ENCODE assay signal across 28 cellular contexts in genomic region chr3:99838755-99839154, GRCh38.
"Had no signal": no experiment of that assay in that cellular context is flagged by ENCODE, and none has a peak within 500 bp of the region (broad histone marks: within the 10 kb centered on the region; RNA-seq: fewer than 3 reads in every experiment).

No MANE protein-coding gene starts in this region.

- H3K4me1 Mint-ChIP-seq: stimulated activated effector memory CD8-positive, alpha-beta T cell treated with anti-CD3 and anti-CD28 coated beads, Interleukin-12 subunit alpha, Interleukin-12 subunit beta, amount 100 ng/mL, for 72 hours had no signal

- H3K27ac Mint-ChIP-seq: stimulated activated effector memory CD8-positive, alpha-beta T cell treated with anti-CD3 and anti-CD28 coated beads, Interleukin-12 subunit alpha, Interleukin-12 subunit beta, amount 100 ng/mL, for 72 hours; stimulated activated memory B cell treated with anti-CD40 and anti-IgM and Interleukin-4, amounts not matched to agents 10 μg/mL and 1 μg/mL and 100 μg/mL, for 72 hours; stimulated activated naive B cell treated with anti-CD40 and anti-IgM and Interleukin-4, amounts not matched to agents 10 μg/mL and 1 μg/mL and 100 μg/mL, for 72 hours; stimulated activated naive CD8-positive, alpha-beta T cell treated with anti-CD3 and anti-CD28 coated beads, Interleukin-15, amount 100 ng/mL, for 72 hours; stimulated activated naive CD8-positive, alpha-beta T cell treated with anti-CD3 and anti-CD28 coated beads, Interleukin-15, Interleukin-2, amounts not matched to agents 100 ng/mL and 50 ng/mL, for 24 hours; type B pancreatic cell had no signal

- H3K36me3 Mint-ChIP-seq: stimulated activated effector memory CD8-positive, alpha-beta T cell treated with anti-CD3 and anti-CD28 coated beads, Interleukin-12 subunit alpha, Interleukin-12 subunit beta, amount 100 ng/mL, for 72 hours; stimulated activated memory B cell treated with anti-CD40 and anti-IgM and Interleukin-4, amounts not matched to agents 10 μg/mL and 1 μg/mL and 100 μg/mL, for 72 hours; type B pancreatic cell had no signal

- H3K4me3 Mint-ChIP-seq: stimulated activated effector memory CD8-positive, alpha-beta T cell treated with anti-CD3 and anti-CD28 coated beads, Interleukin-12 subunit alpha, Interleukin-12 subunit beta, amount 100 ng/mL, for 72 hours; stimulated activated memory B cell treated with anti-CD40 and anti-IgM and Interleukin-4, amounts not matched to agents 10 μg/mL and 1 μg/mL and 100 μg/mL, for 72 hours; stimulated activated naive B cell treated with anti-CD40 and anti-IgM and Interleukin-4, amounts not matched to agents 10 μg/mL and 1 μg/mL and 100 μg/mL, for 72 hours; stimulated activated naive CD8-positive, alpha-beta T cell treated with anti-CD3 and anti-CD28 coated beads, Interleukin-15, amount 100 ng/mL, for 72 hours; stimulated activated naive CD8-positive, alpha-beta T cell treated with anti-CD3 and anti-CD28 coated beads, Interleukin-15, Interleukin-2, amounts not matched to agents 100 ng/mL and 50 ng/mL, for 24 hours; type B pancreatic cell had no signal

- H3K27me3 Mint-ChIP-seq: stimulated activated memory B cell treated with anti-CD40 and anti-IgM and Interleukin-4, amounts not matched to agents 10 μg/mL and 1 μg/mL and 100 μg/mL, for 72 hours; stimulated activated naive B cell treated with anti-CD40 and anti-IgM and Interleukin-4, amounts not matched to agents 10 μg/mL and 1 μg/mL and 100 μg/mL, for 72 hours; stimulated activated naive CD8-positive, alpha-beta T cell treated with anti-CD3 and anti-CD28 coated beads, Interleukin-15, amount 100 ng/mL, for 72 hours; stimulated activated naive CD8-positive, alpha-beta T cell treated with anti-CD3 and anti-CD28 coated beads, Interleukin-15, Interleukin-2, amounts not matched to agents 100 ng/mL and 50 ng/mL, for 24 hours; type B pancreatic cell had no signal

- H3K4me3 ChIP-seq: stomach, suprapubic skin, testis, thoracic aorta, thyroid gland, tibial artery, tibial nerve, transverse colon, upper lobe of left lung, upper lobe of right lung, uterus, vagina had no signal

- H3K4me1 ChIP-seq: uterus had no signal

- DNase-seq: stimulated activated CD4-positive, alpha-beta T cell treated with anti-CD3 and anti-CD28 coated beads, Interleukin-2, amount 100 ng/mL, for 48 hours; stimulated activated CD4-positive, alpha-beta T cell treated with anti-CD3 and anti-CD28 coated beads, Interleukin-4, amount 100 ng/mL, for 1 hour; stimulated activated CD4-positive, alpha-beta T cell treated with anti-CD3 and anti-CD28 coated beads, Interleukin-4, amount 100 ng/mL, for 24 hours; stimulated activated CD4-positive, alpha-beta T cell treated with anti-CD3 and anti-CD28 coated beads, Interleukin-4, amount 100 ng/mL, for 4 hours; stimulated activated CD8-positive, alpha-beta memory T cell treated with anti-CD3 and anti-CD28 coated beads, Interleukin-4, amount 100 ng/mL, for 48 hours; stimulated activated naive B cell treated with anti-CD40 and anti-IgM and Interleukin-4, amounts not matched to agents 10 μg/mL and 1 μg/mL and 100 μg/mL, for 72 hours; stimulated activated naive CD4-positive, alpha-beta T cell; stimulated activated naive CD4-positive, alpha-beta T cell treated with Interleukin-2 at 50 U/mL for 16 hours; stimulated activated naive CD8-positive, alpha-beta T cell treated with anti-CD3 and anti-CD28 coated beads, Interleukin-15, amount 100 ng/mL, for 72 hours; stimulated activated naive CD8-positive, alpha-beta T cell treated with anti-CD3 and anti-CD28 coated beads, Interleukin-15, Interleukin-2, amounts not matched to agents 100 U/mL and 50 U/mL, for 24 hours; stomach; substantia nigra; testis; thyroid gland; tibial artery; transverse colon; trophoblast cell; upper lobe of left lung; upper lobe of right lung; uterus had no signal

- H3K9me3 Mint-ChIP-seq: stimulated activated effector memory CD8-positive, alpha-beta T cell treated with anti-CD3 and anti-CD28 coated beads, Interleukin-12 subunit alpha, Interleukin-12 subunit beta, amount 100 ng/mL, for 72 hours; stimulated activated memory B cell treated with anti-CD40 and anti-IgM and Interleukin-4, amounts not matched to agents 10 μg/mL and 1 μg/mL and 100 μg/mL, for 72 hours; stimulated activated naive B cell treated with anti-CD40 and anti-IgM and Interleukin-4, amounts not matched to agents 10 μg/mL and 1 μg/mL and 100 μg/mL, for 72 hours; stimulated activated naive CD8-positive, alpha-beta T cell treated with anti-CD3 and anti-CD28 coated beads, Interleukin-15, amount 100 ng/mL, for 72 hours; stimulated activated naive CD8-positive, alpha-beta T cell treated with anti-CD3 and anti-CD28 coated beads, Interleukin-15, Interleukin-2, amounts not matched to agents 100 ng/mL and 50 ng/mL, for 24 hours; type B pancreatic cell had no signal

- H3K27ac ChIP-seq: stomach, suprapubic skin, testis, thyroid gland, tibial artery, tibial nerve, transverse colon, upper lobe of left lung, upper lobe of right lung, uterus, vagina had no signal

- ATAC-seq: stimulated activated effector memory CD8-positive, alpha-beta T cell treated with anti-CD3 and anti-CD28 coated beads, Interleukin-12 subunit alpha, Interleukin-12 subunit beta, amount 100 ng/mL, for 72 hours; stimulated activated memory B cell treated with anti-CD40 and anti-IgM and Interleukin-4, amounts not matched to agents 10 μg/mL and 1 μg/mL and 100 μg/mL, for 72 hours; stimulated activated naive B cell treated with anti-CD40 and anti-IgM and Interleukin-4, amounts not matched to agents 10 μg/mL and 1 μg/mL and 100 μg/mL, for 72 hours; stimulated activated naive CD8-positive, alpha-beta T cell treated with anti-CD3 and anti-CD28 coated beads, Interleukin-15, amount 100 ng/mL, for 72 hours; stimulated activated naive CD8-positive, alpha-beta T cell treated with anti-CD3 and anti-CD28 coated beads, Interleukin-15, Interleukin-2, amounts not matched to agents 100 U/mL and 50 U/mL, for 24 hours; upper lobe of right lung had no signal

- H3K9me3 ChIP-seq: stomach, suprapubic skin, testis, thoracic aorta, thyroid gland, tibial artery, tibial nerve, transverse colon, upper lobe of left lung, upper lobe of right lung, uterus, vagina had no signal

- H3K27me3 ChIP-seq: stomach, suprapubic skin, testis, thyroid gland, tibial artery, tibial nerve, transverse colon, upper lobe of left lung, upper lobe of right lung, uterus, vagina had no signal

- H3K36me3 ChIP-seq: stomach, suprapubic skin, thoracic aorta, thyroid gland, tibial nerve, transverse colon, upper lobe of left lung, upper lobe of right lung, uterus, vagina had no signal
